ENCODE assay signal across 11 cellular contexts in genomic region chr15:34332553-34332952, GRCh38. TPM values are rescaled to one million over a fixed set of nuclear protein-coding genes. Genes with fewer than 3 reads are reported as not detected.
DNase-seq lines count a peak whose midpoint lies in the region; ATAC-seq and TF ChIP-seq lines count a peak whose summit lies in the region.
"Not testable (repeated sequence)": the region's sequence is repeated elsewhere in the genome, so short reads cannot be mapped to it uniquely, and the experiment has no call there.
"Had no signal": no experiment of that assay in that cellular context is flagged by ENCODE, and none has a peak within 500 bp of the region (broad histone marks: within the 10 kb centered on the region; RNA-seq: fewer than 3 reads in every experiment).

No MANE protein-coding gene starts in this region.

- CTCF ChIA-PET in activated CD8-positive, alpha-beta T cell treated with anti-CD3 and anti-CD28 coated beads for 36 hours (lab: Charles Lee): interaction anchor here (1.3 to 1.8 kb wide), 3 partner anchors 14 to 91 kb away, joined by 5 to 7 read pairs (median 7); no protein-coding TSS in a partner anchor

- not testable (repeated sequence) for H3K27me3 Mint-ChIP-seq in T-helper 17 cell; activated CD8-positive, alpha-beta T cell treated with anti-CD3 and anti-CD28 coated beads for 36 hours; activated T-helper 2 cell treated with anti-CD3 and anti-CD28 coated beads, Interferon-gamma antibody, Interleukin-2, Interleukin-4, amounts not matched to agents 10 μg/mL and 5 μg/mL and 100 μg/mL, durations not matched to agents 14 hours and 24 hours and 36 hours (ENCODE audit: low read depth); activated naive CD8-positive, alpha-beta T cell treated with anti-CD3 and anti-CD28 coated beads, Interleukin-2, amount 50 U/mL, for 24 hours; naive B cell

- H3K4me3 Mint-ChIP-seq in T-helper 17 cell; activated T-helper 2 cell treated with anti-CD3 and anti-CD28 coated beads, Interferon-gamma antibody, Interleukin-2, Interleukin-4, amounts not matched to agents 10 μg/mL and 5 μg/mL and 100 μg/mL, durations not matched to agents 14 hours and 24 hours and 36 hours (ENCODE audit: low read depth): not testable (repeated sequence)
- peak overlapping the region; percentile 52 for H3K4me3 Mint-ChIP-seq in activated CD8-positive, alpha-beta T cell treated with anti-CD3 and anti-CD28 coated beads for 36 hours
- H3K4me3 Mint-ChIP-seq in activated naive CD8-positive, alpha-beta T cell treated with anti-CD3 and anti-CD28 coated beads, Interleukin-2, amount 50 U/mL, for 24 hours: peak overlapping the region; percentile 26
- H3K4me3 Mint-ChIP-seq in naive B cell: peak overlapping the region; percentile 20 to 100 (median 60)
- H3K4me3 Mint-ChIP-seq in stimulated activated effector memory CD8-positive, alpha-beta T cell treated with anti-CD3 and anti-CD28 coated beads, Interleukin-12 subunit alpha, Interleukin-12 subunit beta, amount 100 ng/mL, for 72 hours: peak overlapping the region; percentile 13

- H3K9me3 ChIP-seq in BLaER1 treated with 17β-estradiol and CSF1 and Interleukin-3, amounts not matched to agents 10 nM and 100 nM (replicated peaks in 1 of 11); T-helper 17 cell (ENCODE audit: control insufficient read depth, low read length, poor library complexity, severe bottlenecking): not testable (repeated sequence)

- not testable (repeated sequence) for DNase-seq in GM12865 (ENCODE audit: low read depth); T-helper 17 cell; activated CD8-positive, alpha-beta T cell treated with anti-CD3 and anti-CD28 coated beads for 36 hours; activated T-helper 2 cell treated with anti-CD3 and anti-CD28 coated beads, Interferon-gamma antibody, Interleukin-2, Interleukin-4, amounts not matched to agents 10 μg/mL and 5 μg/mL and 100 μg/mL, durations not matched to agents 14 hours and 24 hours and 36 hours (ENCODE audit: low spot score); activated naive CD8-positive, alpha-beta T cell treated with anti-CD3 and anti-CD28 coated beads, Interleukin-2, amount 50 U/mL, for 24 hours; naive B cell; stimulated activated effector memory CD8-positive, alpha-beta T cell treated with anti-CD3 and anti-CD28 coated beads, Interleukin-12 subunit alpha, Interleukin-12 subunit beta, amount 100 ng/mL, for 72 hours (ENCODE audit: low spot score in 2 of 2)

- not testable (repeated sequence) for H3K27me3 ChIP-seq in BLaER1 treated with 17β-estradiol and CSF1 and Interleukin-3, amounts not matched to agents 10 nM and 100 nM

- H3K9me3 Mint-ChIP-seq in activated CD8-positive, alpha-beta T cell treated with anti-CD3 and anti-CD28 coated beads for 36 hours; activated T-helper 2 cell treated with anti-CD3 and anti-CD28 coated beads, Interferon-gamma antibody, Interleukin-2, Interleukin-4, amounts not matched to agents 10 μg/mL and 5 μg/mL and 100 μg/mL, durations not matched to agents 14 hours and 24 hours and 36 hours; activated naive CD8-positive, alpha-beta T cell treated with anti-CD3 and anti-CD28 coated beads, Interleukin-2, amount 50 U/mL, for 24 hours; naive B cell; stimulated activated effector memory CD8-positive, alpha-beta T cell treated with anti-CD3 and anti-CD28 coated beads, Interleukin-12 subunit alpha, Interleukin-12 subunit beta, amount 100 ng/mL, for 72 hours: not testable (repeated sequence)

- POLR2A ChIA-PET in activated CD8-positive, alpha-beta T cell treated with anti-CD3 and anti-CD28 coated beads for 36 hours (lab: Charles Lee): interaction anchor here (1.0 to 2.6 kb wide), 2 partner anchors 14 to 35 kb away, joined by 3 to 18 read pairs; partner anchors contain the start of gene LPCAT4

- H3K4me1 Mint-ChIP-seq in T-helper 17 cell (peaks cover 56% of the 10 kb centered on the region), naive B cell (peaks cover 43 to 73% (median 61%) of the 10 kb centered on the region in 3 donors)
- peaks cover 67% of the 10 kb centered on the region for H3K4me1 Mint-ChIP-seq in activated CD8-positive, alpha-beta T cell treated with anti-CD3 and anti-CD28 coated beads for 36 hours (ENCODE audit: low read depth)
- H3K4me1 Mint-ChIP-seq in activated T-helper 2 cell treated with anti-CD3 and anti-CD28 coated beads, Interferon-gamma antibody, Interleukin-2, Interleukin-4, amounts not matched to agents 10 μg/mL and 5 μg/mL and 100 μg/mL, durations not matched to agents 14 hours and 24 hours and 36 hours (ENCODE audit: low read depth): peaks cover 77% of the 10 kb centered on the region
- peaks cover 93% of the 10 kb centered on the region for H3K4me1 Mint-ChIP-seq in activated naive CD8-positive, alpha-beta T cell treated with anti-CD3 and anti-CD28 coated beads, Interleukin-2, amount 50 U/mL, for 24 hours
- peaks cover 51% of the 10 kb centered on the region for H3K4me1 Mint-ChIP-seq in stimulated activated effector memory CD8-positive, alpha-beta T cell treated with anti-CD3 and anti-CD28 coated beads, Interleukin-12 subunit alpha, Interleukin-12 subunit beta, amount 100 ng/mL, for 72 hours

- peak overlapping the region in 8 of 10 experiments; percentile 80 to 97 (median 88); a peak in 12 of 20 replicates for H3K4me3 ChIP-seq in BLaER1 treated with 17β-estradiol and CSF1 and Interleukin-3, amounts not matched to agents 10 nM and 100 nM
- peak overlapping the region; percentile 70; the same call in 1 of the 2 replicates for H3K4me3 ChIP-seq in GM12865 (ENCODE audit: low read depth, low read length)

- peak overlapping the region; percentile 97 for H3K27ac Mint-ChIP-seq in T-helper 17 cell
- peak overlapping the region; percentile 95 for H3K27ac Mint-ChIP-seq in activated CD8-positive, alpha-beta T cell treated with anti-CD3 and anti-CD28 coated beads for 36 hours
- peak overlapping the region; percentile 85 for H3K27ac Mint-ChIP-seq in activated T-helper 2 cell treated with anti-CD3 and anti-CD28 coated beads, Interferon-gamma antibody, Interleukin-2, Interleukin-4, amounts not matched to agents 10 μg/mL and 5 μg/mL and 100 μg/mL, durations not matched to agents 14 hours and 24 hours and 36 hours
- H3K27ac Mint-ChIP-seq in activated naive CD8-positive, alpha-beta T cell treated with anti-CD3 and anti-CD28 coated beads, Interleukin-2, amount 50 U/mL, for 24 hours: peak overlapping the region; percentile 82
- H3K27ac Mint-ChIP-seq in naive B cell: peak overlapping the region in 5 of 6 donors; percentile 66 to 98 (median 91)
- not testable (repeated sequence) for H3K27ac Mint-ChIP-seq in stimulated activated effector memory CD8-positive, alpha-beta T cell treated with anti-CD3 and anti-CD28 coated beads, Interleukin-12 subunit alpha, Interleukin-12 subunit beta, amount 100 ng/mL, for 72 hours

- ATAC-seq in T-helper 17 cell; activated CD8-positive, alpha-beta T cell treated with anti-CD3 and anti-CD28 coated beads for 36 hours; activated naive CD8-positive, alpha-beta T cell treated with anti-CD3 and anti-CD28 coated beads, Interleukin-2, amount 50 U/mL, for 24 hours; naive B cell (ENCODE audit: low read depth in 2 of 2); stimulated activated effector memory CD8-positive, alpha-beta T cell treated with anti-CD3 and anti-CD28 coated beads, Interleukin-12 subunit alpha, Interleukin-12 subunit beta, amount 100 ng/mL, for 72 hours: not testable (repeated sequence)

- not testable (repeated sequence) for TF ChIP-seq CTCF in GM12865 (IDR thresholded peaks at IDR 0.05; ENCODE audit: insufficient read depth, low read depth, low read length, missing control alignments); activated CD8-positive, alpha-beta T cell treated with anti-CD3 and anti-CD28 coated beads for 36 hours (IDR thresholded peaks at IDR 0.05)

- H3K9ac ChIP-seq in BLaER1 treated with 17β-estradiol and CSF1 and Interleukin-3, amounts not matched to agents 10 nM and 100 nM: peak overlapping the region in 10 of 11 experiments; percentile 90 to 96 (median 94); a peak in 20 of 22 replicates

- not testable (repeated sequence) for H3K36me3 Mint-ChIP-seq in T-helper 17 cell (ENCODE audit: low read depth); activated T-helper 2 cell treated with anti-CD3 and anti-CD28 coated beads, Interferon-gamma antibody, Interleukin-2, Interleukin-4, amounts not matched to agents 10 μg/mL and 5 μg/mL and 100 μg/mL, durations not matched to agents 14 hours and 24 hours and 36 hours (ENCODE audit: low read depth); activated naive CD8-positive, alpha-beta T cell treated with anti-CD3 and anti-CD28 coated beads, Interleukin-2, amount 50 U/mL, for 24 hours (ENCODE audit: low read depth); naive B cell
- H3K36me3 Mint-ChIP-seq in activated CD8-positive, alpha-beta T cell treated with anti-CD3 and anti-CD28 coated beads for 36 hours (ENCODE audit: low read depth): peaks cover 11% of the 10 kb centered on the region
- H3K36me3 Mint-ChIP-seq in stimulated activated effector memory CD8-positive, alpha-beta T cell treated with anti-CD3 and anti-CD28 coated beads, Interleukin-12 subunit alpha, Interleukin-12 subunit beta, amount 100 ng/mL, for 72 hours: peaks cover 12% of the 10 kb centered on the region

- H4K20me1 ChIP-seq in BLaER1 treated with 17β-estradiol and CSF1 and Interleukin-3, amounts not matched to agents 10 nM and 100 nM: peaks cover 0 to 17% (median 9%) of the 10 kb centered on the region in 11 experiments; a peak in 10 of 22 replicates

- peaks cover 0 to 41% (median 32%) of the 10 kb centered on the region in 11 experiments; a peak in 17 of 22 replicates for H3K36me3 ChIP-seq in BLaER1 treated with 17β-estradiol and CSF1 and Interleukin-3, amounts not matched to agents 10 nM and 100 nM

- peaks cover 58 to 77% (median 66%) of the 10 kb centered on the region in 10 experiments for H3K4me1 ChIP-seq in BLaER1 treated with 17β-estradiol and CSF1 and Interleukin-3, amounts not matched to agents 10 nM and 100 nM

- H3K4me2 ChIP-seq in BLaER1 treated with 17β-estradiol and CSF1 and Interleukin-3, amounts not matched to agents 10 nM and 100 nM: peak overlapping the region; percentile 89 to 99 (median 96)

- H3K27ac ChIP-seq in BLaER1 treated with 17β-estradiol and CSF1 and Interleukin-3, amounts not matched to agents 10 nM and 100 nM: peak overlapping the region; percentile 87 to 98 (median 94); a peak in 21 of 22 replicates

- intact Hi-C loops in activated CD8-positive, alpha-beta T cell treated with anti-CD3 and anti-CD28 coated beads for 36 hours (cut with micrococcal nuclease): loop anchor here (10.0 kb wide), 1 partner anchor 252 kb away; the partner anchor contains the start of gene GOLGA8B
- intact Hi-C loops in activated T-helper 2 cell treated with anti-CD3 and anti-CD28 coated beads, Interferon-gamma antibody, Interleukin-2, Interleukin-4, amounts not matched to agents 10 μg/mL and 5 μg/mL and 100 μg/mL, durations not matched to agents 14 hours and 24 hours and 36 hours (cut with micrococcal nuclease): loop anchor here (5.0 to 10.0 kb wide), 4 partner anchors 35 to 660 kb away; partner anchors contain the start of genes GOLGA8A, GOLGA8B and LPCAT4

RNA-seq across cellular contexts. Expression of gene SLC12A6, which starts 5.0 kb away (rescaled TPM):
- 10 to 100 TPM; 57.9 to 69.2 TPM for total RNA-seq in T-helper 17 cell
- 10 to 100 TPM; 22.2 to 24.8 TPM for total RNA-seq in activated CD8-positive, alpha-beta T cell treated with anti-CD3 and anti-CD28 coated beads for 36 hours
- total RNA-seq in activated T-helper 2 cell treated with anti-CD3 and anti-CD28 coated beads, Interferon-gamma antibody, Interleukin-2, Interleukin-4, amounts not matched to agents 10 μg/mL and 5 μg/mL and 100 μg/mL, durations not matched to agents 14 hours and 24 hours and 36 hours: 16.6 and 17.0 TPM in 2 replicates
- polyA plus RNA-seq in naive B cell (ENCODE audit: low read depth in 6 of 6): 10 to 100 TPM in 4 of 6 donors, 1 to 10 TPM in 2; 2.7 to 21.2 (median 14.1) TPM

RNA-seq across cellular contexts. Expression of gene NOP10, which starts 10.4 kb away (rescaled TPM):
- 10 to 100 TPM; 40.8 to 52.8 TPM for total RNA-seq in T-helper 17 cell
- 100 to 1,000 TPM; 225 to 226 TPM for total RNA-seq in activated CD8-positive, alpha-beta T cell treated with anti-CD3 and anti-CD28 coated beads for 36 hours
- 227 and 232 TPM in 2 replicates for total RNA-seq in activated T-helper 2 cell treated with anti-CD3 and anti-CD28 coated beads, Interferon-gamma antibody, Interleukin-2, Interleukin-4, amounts not matched to agents 10 μg/mL and 5 μg/mL and 100 μg/mL, durations not matched to agents 14 hours and 24 hours and 36 hours
- polyA plus RNA-seq in naive B cell (ENCODE audit: low read depth in 6 of 6): 100 to 1,000 TPM; 255 to 387 (median 349) TPM

RNA-seq across cellular contexts. Expression of gene NUTM1, which starts 10.6 kb away (rescaled TPM):
- not detected for total RNA-seq in T-helper 17 cell
- total RNA-seq in activated CD8-positive, alpha-beta T cell treated with anti-CD3 and anti-CD28 coated beads for 36 hours: not detected
- not detected in 2 replicates for total RNA-seq in activated T-helper 2 cell treated with anti-CD3 and anti-CD28 coated beads, Interferon-gamma antibody, Interleukin-2, Interleukin-4, amounts not matched to agents 10 μg/mL and 5 μg/mL and 100 μg/mL, durations not matched to agents 14 hours and 24 hours and 36 hours
- not detected for polyA plus RNA-seq in naive B cell (ENCODE audit: low read depth in 6 of 6)
- total RNA-seq: A172, G401, Peyer's patch had no signal

RNA-seq across cellular contexts. Expression of gene LPCAT4, which starts 34.4 kb away (rescaled TPM):
- total RNA-seq in T-helper 17 cell: 10 to 100 TPM; 93.2 to 99.0 TPM
- total RNA-seq in activated CD8-positive, alpha-beta T cell treated with anti-CD3 and anti-CD28 coated beads for 36 hours: 10 to 100 TPM; 55.6 to 56.9 TPM
- 70.9 and 76.1 TPM in 2 replicates for total RNA-seq in activated T-helper 2 cell treated with anti-CD3 and anti-CD28 coated beads, Interferon-gamma antibody, Interleukin-2, Interleukin-4, amounts not matched to agents 10 μg/mL and 5 μg/mL and 100 μg/mL, durations not matched to agents 14 hours and 24 hours and 36 hours
- 1 to 10 TPM; 3.3 to 7.6 (median 6.0) TPM for polyA plus RNA-seq in naive B cell (ENCODE audit: low read depth in 6 of 6)
